In the genomic region with DNA sequence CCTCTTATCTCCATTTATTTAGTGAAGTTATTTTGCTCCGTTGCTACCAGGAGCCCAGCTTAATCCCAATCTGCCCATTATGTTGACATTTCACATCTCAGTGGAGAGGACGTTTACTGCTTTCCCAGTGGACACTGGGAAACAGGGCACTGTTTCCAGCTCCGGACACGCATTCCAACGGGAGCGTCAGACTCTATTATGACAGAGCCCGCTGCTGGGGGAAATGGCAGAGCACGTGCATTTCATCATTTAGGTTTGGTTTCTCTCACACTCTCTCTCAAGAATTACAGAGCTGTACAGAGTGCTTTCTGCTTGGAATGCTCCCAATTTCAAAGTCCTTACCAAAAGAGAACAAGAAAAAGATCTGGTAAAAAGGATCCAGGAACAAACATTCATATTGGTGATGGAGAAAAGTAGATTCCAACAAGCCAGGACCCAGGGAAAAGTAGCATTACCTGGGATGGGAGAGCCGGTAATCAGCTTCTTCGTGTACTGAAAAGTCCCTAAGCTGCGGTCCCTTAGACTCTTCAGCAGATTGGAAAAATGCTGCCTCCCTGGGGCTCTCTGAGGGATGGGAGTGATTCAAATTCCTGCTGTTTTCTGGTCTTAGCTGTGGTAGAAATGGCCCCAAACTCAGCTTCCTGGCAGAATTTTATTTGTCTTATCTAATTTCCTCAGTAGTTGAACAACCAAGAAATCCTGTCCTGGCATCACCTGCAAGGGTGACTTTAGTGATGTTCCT, we compare ENCODE assay signal across 29 cellular contexts.
DNase-seq lines count a peak whose midpoint lies in the region; ATAC-seq and TF ChIP-seq lines count a peak whose summit lies in the region.
"Had no signal": no experiment of that assay in that cellular context is flagged by ENCODE, and none has a peak within 500 bp of the region (broad histone marks: within the 10 kb centered on the region; RNA-seq: fewer than 3 reads in every experiment).

No MANE protein-coding gene starts in this region.

- intact Hi-C loops in right cardiac atrium (cut with DNase I) (no loop called here), sciatic nerve (cut with DNase I) (no loop called here)

- DNase-seq in NCI-H82 (lab: John Stamatoyannopoulos, UW) (peak; percentile 13), NCI-H82 treated with DMSO at 0.1 percent for 48 hours (lab: John Stamatoyannopoulos, UW; ENCODE audit: unreplicated experiment) (no peak), amniotic epithelial cell (ENCODE audit: low read depth) (peak; percentile 22), right cardiac atrium (peak; percentile 66 to 73 (median 66)), sciatic nerve (ENCODE audit: low spot score) (no peak), GM03348 (ENCODE audit: low spot score) (no peak), GM13976 (ENCODE audit: low spot score) (no peak), NCI-H510A treated with DMSO at 0.1 percent for 48 hours (lab: John Stamatoyannopoulos, UW) (no peak)
- DNase-seq: activated CD4-positive, alpha-beta memory T cell treated with anti-CD3 and anti-CD28 coated beads for 36 hours; activated CD8-positive, alpha-beta memory T cell treated with anti-CD3 and anti-CD28 coated beads, Interleukin-2, amount 50 U/mL, for 4 hours; CD4-positive, CD25-positive, alpha-beta regulatory T cell; central memory CD4-positive, alpha-beta T cell; DND-41; glutamatergic neuron; GM23248; Kasumi-1; lower lobe of right lung; NCI-H1048; NCI-H1694; NCI-H2171; pancreas; stimulated activated CD4-positive, alpha-beta T cell treated with anti-CD3 and anti-CD28 coated beads, Interleukin-15, amount 100 ng/mL, for 24 hours; stimulated activated naive CD4-positive, alpha-beta T cell treated with Interleukin-2 at 50 U/mL for 16 hours had no signal

- no peaks in the 10 kb centered on the region for H3K4me1 ChIP-seq in right cardiac atrium (ENCODE audit: control insufficient read depth, insufficient read depth, low read length)
- H3K4me1 ChIP-seq: ascending aorta, lower lobe of right lung, SJSA1 had no signal

- H3K4me3 ChIP-seq in right cardiac atrium (ENCODE audit: low read length) = no peak overlapping the region
- H3K4me3 ChIP-seq: ascending aorta, GM23248, lower lobe of right lung, pancreas, SJSA1, thoracic aorta had no signal

- peak; percentile 63 to 78 for ATAC-seq in right cardiac atrium
- peak; percentile 34 for ATAC-seq in sciatic nerve
- ATAC-seq: lower lobe of right lung; natural killer cell treated with Interleukin-12 subunit alpha and Interleukin-12 subunit beta and Interleukin-15 and Interleukin-18, amount 100 ng/mL, for 72 hours; pancreas had no signal

- no peak overlapping the region for H3K27ac ChIP-seq in right cardiac atrium (ENCODE audit: low read length)
- H3K27ac ChIP-seq: 22Rv1, ascending aorta, GM23248, HL-60, lower lobe of right lung, pancreas, SJSA1, thoracic aorta had no signal

- no peak for TF ChIP-seq CTCF in GM13976 (IDR thresholded peaks at IDR 0.05; ENCODE audit: borderline replicate concordance, control extremely low read depth, extremely low read depth, insufficient read depth, missing control alignments)

- WGBS in right cardiac atrium = 62% methylated on average over 11 of the region's 11 CpGs

- H3K27me3 ChIP-seq in right cardiac atrium (ENCODE audit: control insufficient read depth, insufficient read depth) = no peaks in the 10 kb centered on the region
- H3K27me3 ChIP-seq: ascending aorta, pancreas, SJSA1 had no signal

- in situ Hi-C loops in GM13976 (cut with MboI; ENCODE audit: low sequenced_read_pairs, unreplicated experiment) = no loop called here

- no peaks in the 10 kb centered on the region for H3K9me3 ChIP-seq in right cardiac atrium (ENCODE audit: control insufficient read depth, low read length)
- H3K9me3 ChIP-seq: ascending aorta, lower lobe of right lung, pancreas, SJSA1, thoracic aorta had no signal

Comparison
In these comparisons a context has a peak if more than half of its experiments do, and no peak if none do; other contexts are left out.
1. DNase-seq: peak in NCI-H82 (single experiment), amniotic epithelial cell (single experiment) and right cardiac atrium (3 of 3); none in NCI-H82 treated with DMSO at 0.1 percent for 48 hours (single experiment), sciatic nerve (single experiment), GM03348 (single experiment), GM13976 (single experiment) and NCI-H510A treated with DMSO at 0.1 percent for 48 hours (single experiment).